17 cellular contexts compared by ENCODE assay signal in the genomic region with DNA sequence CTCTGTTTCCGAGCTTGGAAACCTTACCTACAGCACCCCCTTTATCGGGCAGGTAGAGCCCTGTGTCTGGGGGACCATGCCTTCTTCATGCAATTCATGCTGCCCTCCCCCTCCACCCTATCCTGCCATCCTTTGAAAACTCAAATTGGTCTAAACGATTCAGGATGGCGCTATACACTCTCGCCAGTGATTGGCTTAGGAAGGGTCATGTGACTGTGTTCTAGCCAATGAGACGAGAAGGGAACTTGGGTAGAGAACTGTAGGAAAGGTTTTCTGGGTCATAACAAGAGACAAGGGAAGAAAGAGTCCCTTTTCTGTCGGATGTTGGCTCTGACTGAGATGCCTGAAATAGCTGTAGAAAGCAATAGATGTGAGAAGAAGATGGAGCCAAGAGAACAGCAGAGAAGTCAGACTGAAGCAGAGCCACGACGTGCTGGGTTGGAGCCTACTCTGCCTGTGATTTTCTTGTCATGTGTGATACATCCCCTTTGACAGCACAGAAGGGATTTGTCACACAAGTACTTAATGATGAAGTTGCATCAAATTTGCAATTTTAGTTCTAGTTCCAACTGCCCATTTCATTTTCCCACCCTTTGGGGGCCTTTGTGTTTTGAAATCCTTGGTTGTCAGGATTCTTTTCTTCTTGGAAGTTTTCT. TPM values are rescaled to one million over a fixed set of nuclear protein-coding genes. Genes with fewer than 3 reads are reported as not detected.
A peak's percentile ranks its signal among the peaks of the same experiment; 100 is the strongest.
DNase-seq lines count a peak whose midpoint lies in the region; ATAC-seq, FAIRE-seq and TF ChIP-seq lines count a peak whose summit lies in the region.
"Had no signal": no experiment of that assay in that cellular context is flagged by ENCODE, and none has a peak within 500 bp of the region (broad histone marks: within the 10 kb centered on the region; RNA-seq: fewer than 3 reads in every experiment).

No MANE protein-coding gene starts in this region.

- 72 to 76% (median 75%) methylated on average over 9 of the region's 9 CpGs for whole genome bisulfite sequencing in heart left ventricle, 4 donors
- 50 to 66% methylated on average over 9 of the region's 9 CpGs for WGBS in testis, 2 donors

- TF ChIP-seq CTCF in heart left ventricle (IDR thresholded peaks at IDR 0.05) (no peak), coronary artery (IDR thresholded peaks at IDR 0.05) (no peak), testis (IDR thresholded peaks at IDR 0.05) (no peak)

- ATAC-seq in Right ventricle myocardium superior (ENCODE audit: poor library complexity) = peak; percentile 16
- no peak for ATAC-seq in heart left ventricle
- ATAC-seq: CD8-positive, alpha-beta T cell had no signal

- H3K9me3 ChIP-seq in heart left ventricle (no peaks in the 10 kb centered on the region), testis (no peaks in the 10 kb centered on the region)
- H3K9me3 ChIP-seq: SJCRH30 had no signal

- DNase-seq in Right ventricle myocardium superior (no peak), heart left ventricle (no peak), NOMO-1 treated with DMSO at 0.1 percent for 48 hours (lab: John Stamatoyannopoulos, UW; ENCODE audit: unreplicated experiment) (peak; percentile 54), coronary artery (ENCODE audit: low spot score) (no peak), testis (peak; percentile 60), H54 (ENCODE audit: insufficient read length, low spot score) (no peak), medulla oblongata (ENCODE audit: extremely low spot score) (no peak)
- DNase-seq in activated naive CD4-positive, alpha-beta T cell treated with Interleukin-2 at 50 U/mL for 16 hours = no peak
- DNase-seq: CD8-positive, alpha-beta T cell; H9; NCI-H1436 treated with DMSO at 0.1 percent for 48 hours; NCI-H2081; NCI-H82; SJCRH30 had no signal

- H3K27ac ChIP-seq in heart left ventricle = peak overlapping the region in 6 of 12 donors; percentile 2 to 71 (median 60)
- peak overlapping the region; percentile 21 to 29 for H3K27ac ChIP-seq in coronary artery
- no peak overlapping the region for H3K27ac ChIP-seq in testis
- H3K27ac ChIP-seq: SJCRH30 had no signal

- TF ChIP-seq POLR2A in heart left ventricle (IDR thresholded peaks at IDR 0.05) = no peak
- TF ChIP-seq POLR2A in testis (IDR thresholded peaks at IDR 0.05) = no peak
- TF ChIP-seq POLR2A in H54 (IDR thresholded peaks at IDR 0.05; ENCODE audit: low read depth, low read length) = no peak

- H3K4me3 ChIP-seq in heart left ventricle = no peak overlapping the region
- H3K4me3 ChIP-seq in coronary artery = no peak overlapping the region
- H3K4me3 ChIP-seq in testis = peak overlapping the region in 1 of 2 donors; percentile 13
- H3K4me3 ChIP-seq: BLaER1, SJCRH30 had no signal

- H3K36me3 ChIP-seq in heart left ventricle = no peaks in the 10 kb centered on the region
- no peaks in the 10 kb centered on the region for H3K36me3 ChIP-seq in testis (ENCODE audit: low read depth, missing control alignments)
- H3K36me3 ChIP-seq: BLaER1, SJCRH30 had no signal

- H3K4me1 ChIP-seq in heart left ventricle = peaks cover 0 to 47% (median 22%) of the 10 kb centered on the region in 12 donors
- H3K4me1 ChIP-seq in testis = no peaks in the 10 kb centered on the region
- H3K4me1 ChIP-seq: SJCRH30 had no signal

- intact Hi-C loops in Right ventricle myocardium superior (cut with DNase I) = no loop called here
- intact Hi-C loops in heart left ventricle (cut with DNase I) = loop anchor here in 1 of 10 donors (5.0 kb wide), 1 partner anchor 34 kb away; no protein-coding TSS in a partner anchor
- intact Hi-C loops in testis (cut with DNase I; ENCODE audit: low total_unique reads) = no loop called here

- no peaks in the 10 kb centered on the region for H3K27me3 ChIP-seq in heart left ventricle
- no peaks in the 10 kb centered on the region for H3K27me3 ChIP-seq in testis
- H3K27me3 ChIP-seq: BLaER1 had no signal

- FAIRE-seq in H54 (lab: Jason Lieb, UNC) = no peak
- FAIRE-seq: A204.1, RCC 7860 had no signal

RNA-seq across cellular contexts. Expression of gene B3GNT2, which starts 10.0 kb away (rescaled TPM):
- total RNA-seq in Right ventricle myocardium superior (14.6 TPM), heart left ventricle (10 to 100 TPM; 13.8 to 26.5 (median 20.8) TPM), testis (10 to 100 TPM; 20.9 TPM)
- polyA plus RNA-seq in heart left ventricle (10 to 100 TPM in 1 of 2 donors, 1 to 10 TPM in 1; 8.6 to 18.4 TPM), testis (ENCODE audit: insufficient read depth, low read depth, low replicate concordance) (19.7 TPM)

Comparison
In these comparisons a context has a peak if more than half of its experiments do, and no peak if none do; other contexts are left out.
1. DNase-seq: peak in NOMO-1 treated with DMSO at 0.1 percent for 48 hours (single experiment) and testis (single experiment); none in Right ventricle myocardium superior (single experiment), heart left ventricle (0 of 5), coronary artery (single experiment), H54 (single experiment), activated naive CD4-positive, alpha-beta T cell treated with Interleukin-2 at 50 U/mL for 16 hours (single experiment) and medulla oblongata (single experiment).
2. H3K27ac ChIP-seq: peak in coronary artery (2 of 2); none in testis (0 of 2).